In genomic region chr18:63936932-63937393, GRCh38 we compare ENCODE assay signal across 9 cellular contexts. TPM values are rescaled to one million over a fixed set of nuclear protein-coding genes. Genes with fewer than 3 reads are reported as not detected.
DNase-seq lines count a peak whose midpoint lies in the region; ATAC-seq and TF ChIP-seq lines count a peak whose summit lies in the region.
"Had no signal": no experiment of that assay in that cellular context is flagged by ENCODE, and none has a peak within 500 bp of the region (broad histone marks: within the 10 kb centered on the region; RNA-seq: fewer than 3 reads in every experiment).

No MANE protein-coding gene starts in this region.

- H2AFZ ChIP-seq in mammary epithelial cell (ENCODE audit: low read depth, low read length) (peak overlapping the region; percentile 99), trophoblast cell (ENCODE audit: insufficient read depth, low read length, poor library complexity) (no peak overlapping the region)

- peaks cover 12% of the 10 kb centered on the region for H3K4me1 ChIP-seq in mammary epithelial cell (ENCODE audit: insufficient read depth, low read length)
- no peaks in the 10 kb centered on the region for H3K4me1 ChIP-seq in trophoblast cell (ENCODE audit: control insufficient read depth in 1 of 2, insufficient read depth in 2 of 2, low read length in 2 of 2)

- no peaks in the 10 kb centered on the region for H3K36me3 ChIP-seq in mammary epithelial cell (ENCODE audit: insufficient read depth, low read length)
- no peaks in the 10 kb centered on the region for H3K36me3 ChIP-seq in trophoblast cell (ENCODE audit: control insufficient read depth in 1 of 2, insufficient read depth in 2 of 2, low read length in 2 of 2)

- no peak overlapping the region for H3K4ac ChIP-seq in trophoblast cell (ENCODE audit: low read depth, low read length)

- dilution Hi-C loops in mammary epithelial cell (cut with HindIII; ENCODE audit: low sequenced_read_pairs): no loop called here

- H3K79me2 ChIP-seq in mammary epithelial cell (ENCODE audit: insufficient read depth, low read length) (no peaks in the 10 kb centered on the region), trophoblast cell (ENCODE audit: control insufficient read depth, insufficient read depth, low read length, poor library complexity) (no peaks in the 10 kb centered on the region)

- no peak for DNase-seq in mammary epithelial cell
- DNase-seq in trophoblast cell: no peak
- no peak for DNase-seq in effector memory CD8-positive, alpha-beta T cell
- no peak for DNase-seq in NCI-H2081 treated with DMSO at 0.1 percent for 48 hours (lab: John Stamatoyannopoulos, UW)
- no peak for DNase-seq in inferior parietal cortex (ENCODE audit: extremely low spot score)
- DNase-seq in activated naive CD4-positive, alpha-beta T cell treated with anti-CD3 and anti-CD28 coated beads, Interleukin-2, amount 50 U/mL, for 16 hours: no peak

- H3K36me3 Mint-ChIP-seq in effector memory CD8-positive, alpha-beta T cell (ENCODE audit: insufficient read depth): no peaks in the 10 kb centered on the region
- H3K36me3 Mint-ChIP-seq: activated naive CD8-positive, alpha-beta T cell treated with anti-CD3 and anti-CD28 coated beads, Interleukin-2, amount 10 ng/mL, durations not matched to agents 7 days and 5 days had no signal

- H3K9ac ChIP-seq in mammary epithelial cell (ENCODE audit: insufficient read depth, low read length) (no peak overlapping the region), trophoblast cell (ENCODE audit: low read length) (no peak overlapping the region)

- H3K4me3 ChIP-seq in mammary epithelial cell (replicated peaks in 1 of 3; ENCODE audit: insufficient read depth in 1 of 3, low read depth in 2 of 3, low read length in 3 of 3) (peak overlapping the region; percentile 60 to 81 (median 62)), trophoblast cell (ENCODE audit: low read depth, low read length) (peak overlapping the region; percentile 67)

- no peak overlapping the region for H2AK5ac ChIP-seq in trophoblast cell (ENCODE audit: low read length)

- H4K91ac ChIP-seq in trophoblast cell (ENCODE audit: low read depth, low read length): no peak overlapping the region

- H3K4me1 Mint-ChIP-seq in effector memory CD8-positive, alpha-beta T cell (ENCODE audit: low read depth in 2 of 2): peaks cover 3 to 4% of the 10 kb centered on the region in 2 donors

- H4K20me1 ChIP-seq in mammary epithelial cell (ENCODE audit: insufficient read depth, low read length): no peaks in the 10 kb centered on the region

- no peak overlapping the region for H3K23ac ChIP-seq in trophoblast cell (ENCODE audit: low read length)

- no peaks in the 10 kb centered on the region for H3K27me3 ChIP-seq in mammary epithelial cell (ENCODE audit: insufficient read depth, low read length)
- H3K27me3 ChIP-seq in trophoblast cell (ENCODE audit: insufficient read depth, low read length): no peaks in the 10 kb centered on the region

- 79% methylated on average over 13 of the region's 19 CpGs for whole genome bisulfite sequencing in mammary epithelial cell (ENCODE audit: low coverage, missing lambda C conversion rate)
- WGBS in trophoblast cell (ENCODE audit: extremely low coverage, insufficient coverage, insufficient read length): no CpG with 5 or more reads among the region's 19 CpGs

- no peak overlapping the region for H3K27ac ChIP-seq in mammary epithelial cell (ENCODE audit: insufficient read depth, low read depth, low read length)
- H3K27ac ChIP-seq in trophoblast cell (ENCODE audit: low read depth, low read length): no peak overlapping the region

- H3K9me3 Mint-ChIP-seq in effector memory CD8-positive, alpha-beta T cell: no peaks in the 10 kb centered on the region
- H3K9me3 Mint-ChIP-seq: activated naive CD8-positive, alpha-beta T cell treated with anti-CD3 and anti-CD28 coated beads, Interleukin-2, amount 10 ng/mL, durations not matched to agents 7 days and 5 days had no signal

- H3K9me3 ChIP-seq in mammary epithelial cell (replicated peaks; ENCODE audit: insufficient read depth, low read length): no peaks in the 10 kb centered on the region
- no peaks in the 10 kb centered on the region for H3K9me3 ChIP-seq in trophoblast cell (ENCODE audit: insufficient read depth, low read depth, low read length)

- no peak overlapping the region for H4K12ac ChIP-seq in trophoblast cell (ENCODE audit: low read depth, low read length)

- TF ChIP-seq CTCF in mammary epithelial cell (conservative IDR thresholded peaks at IDR 0.05 in 1 of 2, IDR thresholded peaks at IDR 0.05 in 1 of 2; ENCODE audit: extremely low read depth in 1 of 2, insufficient read depth in 1 of 2, low read depth in 1 of 2, low read length in 2 of 2): no peak

- CTCF ChIA-PET in mammary epithelial cell (lab: Charles Lee; ENCODE audit: low non-redundant PET): interaction anchor here (1.0 to 1.1 kb wide), 2 partner anchors 29 to 78 kb away, joined by 3 to 4 read pairs; partner anchors contain the start of gene SERPINB10

- H3K27me3 Mint-ChIP-seq in effector memory CD8-positive, alpha-beta T cell: peaks cover 18 to 21% of the 10 kb centered on the region in 2 donors

- in situ Hi-C loops in mammary epithelial cell (cut with MboI; ENCODE audit: low sequenced_read_pairs in 2 of 2): loop anchor here (10.0 to 25.0 kb wide), 2 partner anchors 82 to 425 kb away; no protein-coding TSS in a partner anchor

- BruUV-seq in mammary epithelial cell (replicated peaks; lab: Mats Ljungman, UMichigan): no TSS peak

- H3K79me1 ChIP-seq in trophoblast cell (ENCODE audit: low read length): no peaks in the 10 kb centered on the region

- H3K27ac Mint-ChIP-seq in effector memory CD8-positive, alpha-beta T cell: no peak overlapping the region
- H3K27ac Mint-ChIP-seq: activated naive CD8-positive, alpha-beta T cell treated with anti-CD3 and anti-CD28 coated beads, Interleukin-2, amount 10 ng/mL, durations not matched to agents 7 days and 5 days had no signal

- H3K4me2 ChIP-seq in mammary epithelial cell (ENCODE audit: insufficient read depth, low read depth, low read length) (peak overlapping the region; percentile 95), trophoblast cell (ENCODE audit: low read length) (peak overlapping the region; percentile 72)

- H3K14ac ChIP-seq in trophoblast cell (ENCODE audit: low read length): no peak overlapping the region

- ATAC-seq in GM18508 (IDR thresholded peaks at IDR 0.05; ENCODE audit: insufficient read depth, unreplicated experiment) (peak; percentile 13), HG02981 (IDR thresholded peaks at IDR 0.05; ENCODE audit: unreplicated experiment) (peak; percentile 5)
- no peak for ATAC-seq in effector memory CD8-positive, alpha-beta T cell (replicated peaks)

- H2BK12ac ChIP-seq in trophoblast cell (ENCODE audit: low read length): no peak overlapping the region

- no peak overlapping the region for H2BK5ac ChIP-seq in trophoblast cell (ENCODE audit: low read depth, low read length, poor library complexity)

- no peak overlapping the region for H3K4me3 Mint-ChIP-seq in effector memory CD8-positive, alpha-beta T cell

- intact Hi-C loops in mammary epithelial cell (cut with micrococcal nuclease): loop anchor here (1.0 to 5.0 kb wide), 7 partner anchors 42 to 419 kb away; no protein-coding TSS in a partner anchor

- no peak overlapping the region for H2BK120ac ChIP-seq in trophoblast cell (ENCODE audit: insufficient read depth, low read length, poor library complexity)

- H3K18ac ChIP-seq in trophoblast cell (ENCODE audit: low read length): no peak overlapping the region

- no peak overlapping the region for H4K8ac ChIP-seq in trophoblast cell (ENCODE audit: low read depth, low read length)

RNA-seq across cellular contexts. Expression of gene HMSD, which starts 12.1 kb away (rescaled TPM):
- under 1 TPM in 1 of 2 donors, not detected in 1; 0.38 TPM for total RNA-seq in mammary epithelial cell
- 0.05 TPM for polyA plus RNA-seq in mammary epithelial cell
- polyA minus RNA-seq in mammary epithelial cell: not detected
- 0.04 and 0.12 TPM in 2 replicates for polyA plus RNA-seq in trophoblast cell (2013)
- total RNA-seq: activated naive CD8-positive, alpha-beta T cell treated with anti-CD3 and anti-CD28 coated beads, Interleukin-2, amount 10 ng/mL, durations not matched to agents 7 days and 5 days had no signal

RNA-seq across cellular contexts. Expression of gene SERPINB10, which starts 29.2 kb away (rescaled TPM):
- total RNA-seq in mammary epithelial cell: not detected
- 0.07 TPM for polyA plus RNA-seq in mammary epithelial cell
- polyA minus RNA-seq in mammary epithelial cell: not detected
- not detected in 2 replicates for polyA plus RNA-seq in trophoblast cell (2013)
- total RNA-seq: activated naive CD8-positive, alpha-beta T cell treated with anti-CD3 and anti-CD28 coated beads, Interleukin-2, amount 10 ng/mL, durations not matched to agents 7 days and 5 days had no signal

RNA-seq across cellular contexts. Expression of gene SERPINB8, which starts 32.9 kb away (rescaled TPM):
- 10 to 100 TPM; 30.0 to 68.4 TPM for total RNA-seq in mammary epithelial cell
- 30.8 TPM for polyA plus RNA-seq in mammary epithelial cell
- polyA minus RNA-seq in mammary epithelial cell: 66.9 TPM
- 8.4 and 9.5 TPM in 2 replicates for polyA plus RNA-seq in trophoblast cell (2013)

RNA-seq across cellular contexts. Expression of gene SERPINB2, which starts 49.5 kb away (rescaled TPM):
- 10 to 100 TPM in 1 of 2 donors, under 1 TPM in 1; 0.67 to 60.3 TPM for total RNA-seq in mammary epithelial cell
- 30.6 TPM for polyA plus RNA-seq in mammary epithelial cell
- 22.2 TPM for polyA minus RNA-seq in mammary epithelial cell
- 0.76 and 0.83 TPM in 2 replicates for polyA plus RNA-seq in trophoblast cell (2013)
